Comparison of ENCODE assay signal across 10 cellular contexts in genomic region chr6:170048615-170049256, GRCh38.
DNase-seq lines count a peak whose midpoint lies in the region; ATAC-seq and TF ChIP-seq lines count a peak whose summit lies in the region.
"Had no signal": no experiment of that assay in that cellular context is flagged by ENCODE, and none has a peak within 500 bp of the region (broad histone marks: within the 10 kb centered on the region; RNA-seq: fewer than 3 reads in every experiment).

No MANE protein-coding gene starts in this region.

- 40 to 63% methylated on average over 16 of the region's 16 CpGs for WGBS in lung, 2 donors
- WGBS in tibial nerve, 2 donors: 75 to 85% methylated on average over 16 of the region's 16 CpGs

- peaks cover 6% of the 10 kb centered on the region for H3K4me1 Mint-ChIP-seq in WTC11

- ATAC-seq in lung (ENCODE audit: insufficient read depth, low FRiP score) (peak; percentile 32), WTC11 (no peak), GM19463 (IDR thresholded peaks at IDR 0.05; ENCODE audit: unreplicated experiment) (no peak)

- H3K4me3 ChIP-seq in NB4 (ENCODE audit: low read depth, low read length): peak overlapping the region; percentile 29
- no peak overlapping the region for H3K4me3 ChIP-seq in coronary artery
- H3K4me3 ChIP-seq in lung: no peak overlapping the region
- H3K4me3 ChIP-seq in tibial nerve: no peak overlapping the region

- DNase-seq in NB4 (ENCODE audit: low read depth) (peak; percentile 97), coronary artery (ENCODE audit: low spot score) (peak; percentile 73), lung (ENCODE audit: low spot score) (no peak), tibial nerve (ENCODE audit: low spot score in 2 of 2) (peak in 1 of 2 donors; percentile 23), DMS 273 (lab: John Stamatoyannopoulos, UW; ENCODE audit: unreplicated experiment) (no peak), WTC11 (ENCODE audit: low spot score) (no peak)
- DNase-seq: activated CD8-positive, alpha-beta memory T cell treated with anti-CD3 and anti-CD28 coated beads for 24 hours; central memory CD4-positive, alpha-beta T cell had no signal

- no peaks in the 10 kb centered on the region for H3K9me3 ChIP-seq in lung (ENCODE audit: control insufficient read depth in 2 of 2, insufficient read depth in 1 of 2, low read length in 1 of 2)
- H3K9me3 ChIP-seq in tibial nerve: peaks cover 0 to 3% (median 0%) of the 10 kb centered on the region in 4 donors

- no peak for TF ChIP-seq POLR2A in NB4 (IDR thresholded peaks at IDR 0.05; ENCODE audit: extremely low read depth, insufficient read length)
- no peak for TF ChIP-seq POLR2A in tibial nerve (IDR thresholded peaks at IDR 0.05)

- H3K27ac ChIP-seq in coronary artery (peak overlapping the region in 1 of 2 donors; percentile 16), lung (ENCODE audit: low read depth in 1 of 2, low read length in 1 of 2) (peak overlapping the region in 1 of 2 donors; percentile 48), tibial nerve (peak overlapping the region in 3 of 4 donors; percentile 25 to 64 (median 60))

- peak; percentile 29 to 51 for TF ChIP-seq EP300 in tibial nerve (IDR thresholded peaks at IDR 0.05)

- H3K4me3 Mint-ChIP-seq in WTC11: no peak overlapping the region
- H3K4me3 Mint-ChIP-seq: immature natural killer cell had no signal

- CTCF ChIA-PET in WTC11 (lab: Charles Lee): interaction anchor here (0.6 kb wide), 1 partner anchor 52 kb away, joined by 5 read pairs; no protein-coding TSS in a partner anchor

- TF ChIP-seq CTCF in NB4 (IDR thresholded peaks at IDR 0.05; ENCODE audit: low read depth, low read length): no peak
- no peak for TF ChIP-seq CTCF in coronary artery (IDR thresholded peaks at IDR 0.05)
- no peak for TF ChIP-seq CTCF in lung (IDR thresholded peaks at IDR 0.05; ENCODE audit: control extremely low read depth, extremely low read depth)
- no peak for TF ChIP-seq CTCF in tibial nerve (IDR thresholded peaks at IDR 0.05)
- no peak for TF ChIP-seq CTCF in WTC11 (IDR thresholded peaks at IDR 0.05)

- no peaks in the 10 kb centered on the region for H3K36me3 ChIP-seq in lung (ENCODE audit: control insufficient read depth in 2 of 2, insufficient read depth in 2 of 2, low read length in 2 of 2)
- H3K36me3 ChIP-seq in tibial nerve: no peaks in the 10 kb centered on the region

- peaks cover 6% of the 10 kb centered on the region for H3K36me3 Mint-ChIP-seq in WTC11
- H3K36me3 Mint-ChIP-seq: immature natural killer cell had no signal

- H3K27me3 Mint-ChIP-seq in WTC11 (ENCODE audit: low read depth): no peaks in the 10 kb centered on the region; the same call in 1 of the 2 replicates

- H3K27me3 ChIP-seq in lung (ENCODE audit: control insufficient read depth, insufficient read depth): no peaks in the 10 kb centered on the region
- H3K27me3 ChIP-seq in tibial nerve: no peaks in the 10 kb centered on the region

- POLR2A ChIA-PET in WTC11 (lab: Charles Lee): no interaction called here

- no peak overlapping the region for H3K27ac Mint-ChIP-seq in WTC11

- peaks cover 15% of the 10 kb centered on the region; the same call in 1 of the 2 replicates for H3K9me3 Mint-ChIP-seq in WTC11
- H3K9me3 Mint-ChIP-seq: immature natural killer cell had no signal

- H3K4me1 ChIP-seq in lung (ENCODE audit: control insufficient read depth in 2 of 2, insufficient read depth in 2 of 2, low read length in 2 of 2): peaks cover 0 to 8% of the 10 kb centered on the region in 2 donors
- H3K4me1 ChIP-seq in tibial nerve: peaks cover 0 to 13% (median 0%) of the 10 kb centered on the region in 4 donors

TF ChIP-seq in WTC11, 78 proteins besides CTCF, POLR2A, EP300 and RAD21:
- TF ChIP-seq ETV6 (CRISPR knock-in tag; IDR thresholded peaks at IDR 0.05) (no peak), TCF7 (CRISPR knock-in tag; IDR thresholded peaks at IDR 0.05; ENCODE audit: low read depth) (no peak)

Comparison
In these comparisons a context has a peak if more than half of its experiments do, and no peak if none do; other contexts are left out.
1. DNase-seq: peak in NB4 (single experiment) and coronary artery (single experiment); none in lung (single experiment), DMS 273 (single experiment) and WTC11 (single experiment).